19 cellular contexts compared by ENCODE assay signal in the genomic region with DNA sequence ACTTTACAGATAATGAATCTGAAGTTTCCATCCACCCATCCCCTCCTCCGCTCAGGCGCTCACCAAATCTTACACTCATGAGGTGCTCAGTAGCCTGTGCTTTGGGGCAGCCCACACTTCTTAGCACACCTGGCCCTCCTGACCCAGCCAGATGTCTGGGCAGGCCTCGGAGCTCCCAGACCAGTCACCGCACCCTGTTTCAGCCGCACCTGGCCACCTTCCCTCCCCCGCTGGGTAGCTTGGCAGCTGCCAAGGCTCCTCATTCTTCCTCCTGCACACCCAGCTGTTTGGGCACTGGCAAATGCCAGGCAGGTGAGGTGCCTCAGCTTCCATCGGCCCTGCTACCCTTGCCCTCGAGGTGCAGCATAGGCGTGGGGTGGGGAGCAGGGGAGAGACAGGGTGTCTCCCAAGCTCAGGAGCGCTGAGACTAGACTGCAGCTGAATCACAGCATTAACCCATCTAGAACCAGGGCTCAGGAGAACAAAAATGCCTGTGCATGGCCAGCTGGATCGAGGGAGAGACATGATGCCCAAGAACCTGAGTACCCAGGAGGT. TPM values are rescaled to one million over a fixed set of nuclear protein-coding genes. Genes with fewer than 3 reads are reported as not detected.
DNase-seq lines count a peak whose midpoint lies in the region; ATAC-seq, FAIRE-seq and TF ChIP-seq lines count a peak whose summit lies in the region.
"Had no signal": no experiment of that assay in that cellular context is flagged by ENCODE, and none has a peak within 500 bp of the region (broad histone marks: within the 10 kb centered on the region; RNA-seq: fewer than 3 reads in every experiment).

No MANE protein-coding gene starts in this region.

- no peak for TF ChIP-seq POLR2A in vagina (IDR thresholded peaks at IDR 0.05)

- H3K27me3 ChIP-seq in keratinocyte (ENCODE audit: control insufficient read depth, extremely low read depth, insufficient read depth, low read length) (no peaks in the 10 kb centered on the region), vagina (no peaks in the 10 kb centered on the region), GM23248 (replicated peaks; ENCODE audit: insufficient read depth) (no peaks in the 10 kb centered on the region)
- H3K27me3 ChIP-seq: gastrocnemius medialis had no signal

- ATAC-seq in activated CD8-positive, alpha-beta T cell treated with anti-CD3 and anti-CD28 coated beads for 36 hours: no peak
- ATAC-seq: CD8-positive, alpha-beta T cell; gastrocnemius medialis had no signal

- CTCF ChIA-PET in activated CD8-positive, alpha-beta T cell treated with anti-CD3 and anti-CD28 coated beads for 36 hours (lab: Charles Lee): interaction anchor here (0.9 kb wide), 1 partner anchor 294 kb away, joined by 3 read pairs; no protein-coding TSS in a partner anchor

- 77 to 85% methylated on average over 11 of the region's 11 CpGs for WGBS in GM23248 (ENCODE audit: low coverage in 1 of 2, low lambda C conversion rate in 2 of 2, missing lambda C conversion rate in 2 of 2), 2 experiments

- intact Hi-C loops in vagina (cut with DNase I): no loop called here
- intact Hi-C loops in activated CD8-positive, alpha-beta T cell treated with anti-CD3 and anti-CD28 coated beads for 36 hours (cut with micrococcal nuclease): no loop called here

- H3F3A ChIP-seq in GM23248 (ENCODE audit: insufficient read depth): no peaks in the 10 kb centered on the region

- TF ChIP-seq CTCF in keratinocyte (optimal IDR thresholded peaks at IDR 0.05 in 1 of 3, IDR thresholded peaks at IDR 0.05 in 1 of 3, conservative IDR thresholded peaks at IDR 0.05 in 1 of 3; ENCODE audit: extremely low read depth in 1 of 3, insufficient read depth in 2 of 3, low read length in 3 of 3): no peak
- TF ChIP-seq CTCF in vagina (IDR thresholded peaks at IDR 0.05): no peak
- no peak for TF ChIP-seq CTCF in activated CD8-positive, alpha-beta T cell treated with anti-CD3 and anti-CD28 coated beads for 36 hours (IDR thresholded peaks at IDR 0.05)

- H3K9ac ChIP-seq in keratinocyte (ENCODE audit: control insufficient read depth, extremely low read depth, insufficient read depth, low read length): peak overlapping the region; percentile 48
- H3K9ac ChIP-seq in GM23248: no peak overlapping the region

- H3K4me3 Mint-ChIP-seq in activated CD8-positive, alpha-beta T cell treated with anti-CD3 and anti-CD28 coated beads for 36 hours: no peak overlapping the region
- H3K4me3 Mint-ChIP-seq: activated CD4-positive, alpha-beta T cell treated with anti-CD3 and anti-CD28 coated beads for 36 hours; CD8-positive, alpha-beta T cell had no signal

- H3K9me3 ChIP-seq in keratinocyte (ENCODE audit: control insufficient read depth, low read depth, low read length): no peaks in the 10 kb centered on the region
- no peaks in the 10 kb centered on the region for H3K9me3 ChIP-seq in vagina
- no peaks in the 10 kb centered on the region for H3K9me3 ChIP-seq in GM23248 (ENCODE audit: low read depth)
- H3K9me3 ChIP-seq: gastrocnemius medialis had no signal

- H3K9me2 ChIP-seq in GM23248 (ENCODE audit: insufficient read depth): no peaks in the 10 kb centered on the region

- H3K36me3 ChIP-seq in keratinocyte (ENCODE audit: control insufficient read depth in 2 of 2, extremely low read depth in 1 of 2, insufficient read depth in 2 of 2, low read length in 2 of 2) (no peaks in the 10 kb centered on the region), vagina (no peaks in the 10 kb centered on the region), GM23248 (ENCODE audit: low read depth) (no peaks in the 10 kb centered on the region)
- H3K36me3 ChIP-seq: gastrocnemius medialis had no signal

- H3K4me3 ChIP-seq in keratinocyte (ENCODE audit: control insufficient read depth in 2 of 3, extremely low read depth in 1 of 3, insufficient read depth in 2 of 3, low read depth in 1 of 3, low read length in 3 of 3): peak overlapping the region in 1 of 3 experiments; percentile 13
- H3K4me3 ChIP-seq in vagina: no peak overlapping the region
- H3K4me3 ChIP-seq in GM23248: no peak overlapping the region
- H3K4me3 ChIP-seq: gastrocnemius medialis had no signal

- POLR2A ChIA-PET in activated CD8-positive, alpha-beta T cell treated with anti-CD3 and anti-CD28 coated beads for 36 hours (lab: Charles Lee): interaction anchor here (0.9 to 1.2 kb wide), 2 partner anchors 24 to 55 kb away, joined by 3 read pairs; no protein-coding TSS in a partner anchor

- peaks cover 2% of the 10 kb centered on the region for H3K27me3 Mint-ChIP-seq in activated CD8-positive, alpha-beta T cell treated with anti-CD3 and anti-CD28 coated beads for 36 hours
- H3K27me3 Mint-ChIP-seq: activated CD4-positive, alpha-beta T cell treated with anti-CD3 and anti-CD28 coated beads for 36 hours; naive B cell; progenitor cell of endocrine pancreas had no signal

- H3K9me3 Mint-ChIP-seq in activated CD8-positive, alpha-beta T cell treated with anti-CD3 and anti-CD28 coated beads for 36 hours: no peaks in the 10 kb centered on the region
- H3K9me3 Mint-ChIP-seq: CD8-positive, alpha-beta T cell; naive B cell had no signal

- H4K20me1 ChIP-seq in keratinocyte (ENCODE audit: control insufficient read depth, extremely low read depth, insufficient read depth, low read length): no peaks in the 10 kb centered on the region
- no peaks in the 10 kb centered on the region for H4K20me1 ChIP-seq in GM23248 (ENCODE audit: insufficient read depth)

- no peak overlapping the region for H3K27ac Mint-ChIP-seq in activated CD8-positive, alpha-beta T cell treated with anti-CD3 and anti-CD28 coated beads for 36 hours
- H3K27ac Mint-ChIP-seq: activated CD4-positive, alpha-beta T cell treated with anti-CD3 and anti-CD28 coated beads for 36 hours; CD8-positive, alpha-beta T cell; progenitor cell of endocrine pancreas had no signal

- DNase-seq in NCI-H510A (lab: John Stamatoyannopoulos, UW) (peak; percentile 40), NCI-H510A treated with DMSO at 0.1 percent for 48 hours (lab: John Stamatoyannopoulos, UW) (no peak), RPMI8226 (peak; percentile 95), keratinocyte (ENCODE audit: low read depth, low spot score) (peak; percentile 69), vagina (ENCODE audit: extremely low spot score in 2 of 2) (no peak), HCEC 1CT (no peak), GM23248 (no peak)
- DNase-seq in activated CD8-positive, alpha-beta T cell treated with anti-CD3 and anti-CD28 coated beads for 36 hours: no peak
- DNase-seq: ACHN; activated CD4-positive, alpha-beta T cell treated with anti-CD3 and anti-CD28 coated beads for 36 hours; activated CD8-positive, alpha-beta memory T cell treated with anti-CD3 and anti-CD28 coated beads, Interleukin-2, amount 50 U/mL, for 4 hours; aorta; CD8-positive, alpha-beta T cell; gastrocnemius medialis; naive B cell; NCI-H187 treated with DMSO at 0.1 percent for 48 hours; SHP77 treated with DMSO at 0.1 percent for 48 hours; stimulated activated naive CD4-positive, alpha-beta T cell treated with Interleukin-2 at 50 U/mL for 16 hours had no signal

- H3K4me1 Mint-ChIP-seq in activated CD8-positive, alpha-beta T cell treated with anti-CD3 and anti-CD28 coated beads for 36 hours (ENCODE audit: low read depth): peaks cover 3% of the 10 kb centered on the region
- H3K4me1 Mint-ChIP-seq: activated CD4-positive, alpha-beta T cell treated with anti-CD3 and anti-CD28 coated beads for 36 hours; naive B cell had no signal

- peak; percentile 73 for FAIRE-seq in keratinocyte (lab: Jason Lieb, UNC)

- H2AFZ ChIP-seq in keratinocyte (ENCODE audit: control insufficient read depth, low read length) (peak overlapping the region; percentile 70), GM23248 (no peak overlapping the region)

- H3K36me3 Mint-ChIP-seq in activated CD8-positive, alpha-beta T cell treated with anti-CD3 and anti-CD28 coated beads for 36 hours (ENCODE audit: low read depth): no peaks in the 10 kb centered on the region
- H3K36me3 Mint-ChIP-seq: CD8-positive, alpha-beta T cell; naive B cell had no signal

- in situ Hi-C loops in GM23248 (cut with MboI): no loop called here

- H3K27ac ChIP-seq in keratinocyte (ENCODE audit: control insufficient read depth, insufficient read depth, low read length): peak overlapping the region; percentile 51
- peak overlapping the region; percentile 49 for H3K27ac ChIP-seq in vagina
- no peak overlapping the region for H3K27ac ChIP-seq in GM23248

- dilution Hi-C loops in keratinocyte (cut with MboI; ENCODE audit: extremely low pct_ligation_motif_present, low sequenced_read_pairs): no loop called here

- H3K4me2 ChIP-seq in keratinocyte (ENCODE audit: control insufficient read depth, extremely low read depth, insufficient read depth, low read depth, low read length) (peak overlapping the region; percentile 72), GM23248 (ENCODE audit: unreplicated experiment) (no peak overlapping the region)

- H3K79me2 ChIP-seq in keratinocyte (ENCODE audit: control insufficient read depth, insufficient read depth, low read length): no peaks in the 10 kb centered on the region
- no peaks in the 10 kb centered on the region for H3K79me2 ChIP-seq in GM23248 (ENCODE audit: insufficient read depth)

- no peaks in the 10 kb centered on the region for H3K9me1 ChIP-seq in keratinocyte (ENCODE audit: control insufficient read depth, extremely low read depth, insufficient read depth, low read length)

- H3K4me1 ChIP-seq in keratinocyte (ENCODE audit: control insufficient read depth, extremely low read depth, insufficient read depth, low read length) (peaks cover 18% of the 10 kb centered on the region), vagina (peaks cover 22% of the 10 kb centered on the region), GM23248 (ENCODE audit: insufficient read depth) (no peaks in the 10 kb centered on the region)

RNA-seq across cellular contexts. Expression of a gene that starts 45.8 kb away (rescaled TPM):
- polyA plus RNA-seq in keratinocyte: 1.7 to 6.2 TPM (median 5.5 TPM) in 3 replicates
- 0.25 TPM for polyA plus RNA-seq in keratinocyte (2011; ENCODE audit: low read depth)
- 1.9 and 2.5 TPM in 2 replicates for polyA plus RNA-seq in keratinocyte (2011; cell fraction: cytosol; rRNA removed)
- polyA plus RNA-seq in keratinocyte (2011; cell fraction: nucleus; rRNA removed): 1.6 and 2.5 TPM in 2 replicates
- polyA plus RNA-seq in keratinocyte (2012; ENCODE audit: low replicate concordance): 0.37 and 7.6 TPM in 2 replicates
- polyA minus RNA-seq in keratinocyte: 4.0 to 5.6 TPM (median 5.2 TPM) in 3 replicates
- 9.4 TPM for polyA minus RNA-seq in keratinocyte (2011; cell fraction: cytosol; rRNA and poly(A)+ RNA removed)
- polyA minus RNA-seq in keratinocyte (2011; cell fraction: nucleus; rRNA and poly(A)+ RNA removed): 1.2 and 1.6 TPM in 2 replicates
- total RNA-seq in vagina: 8.8 TPM
- total RNA-seq in activated CD8-positive, alpha-beta T cell treated with anti-CD3 and anti-CD28 coated beads for 36 hours: 10 to 100 TPM; 34.1 to 38.4 TPM
- 4.3 and 4.6 TPM in 2 replicates for total RNA-seq in GM23248 (2014; rRNA removed; shearing (Covaris generic))
- 1.5 TPM in 2 replicates for polyA plus RNA-seq in GM23248 (2016; fragmentation: Nextera tagmentation; extraction: Ambion mirVana)

Comparison
In these comparisons a context has a peak if more than half of its experiments do, and no peak if none do; other contexts are left out.
1. DNase-seq: peak in NCI-H510A (single experiment), RPMI8226 (single experiment) and keratinocyte (single experiment); none in NCI-H510A treated with DMSO at 0.1 percent for 48 hours (single experiment), vagina (0 of 2), activated CD8-positive, alpha-beta T cell treated with anti-CD3 and anti-CD28 coated beads for 36 hours (single experiment), HCEC 1CT (single experiment) and GM23248 (single experiment).